26 cellular contexts compared by ENCODE assay signal in genomic region chrX:41827886-41828285, GRCh38.
DNase-seq lines count a peak whose midpoint lies in the region; ATAC-seq and TF ChIP-seq lines count a peak whose summit lies in the region.
"Had no signal": no experiment of that assay in that cellular context is flagged by ENCODE, and none has a peak within 500 bp of the region (broad histone marks: within the 10 kb centered on the region; RNA-seq: fewer than 3 reads in every experiment).

No MANE protein-coding gene starts in this region.

- H3F3A ChIP-seq in PC-9 (ENCODE audit: insufficient read depth, low read depth): no peaks in the 10 kb centered on the region

- intact Hi-C loops in PC-9 (cut with micrococcal nuclease; ENCODE audit: unreplicated experiment): no loop called here

- no peak for ATAC-seq in GM19328 (IDR thresholded peaks at IDR 0.05; ENCODE audit: unreplicated experiment)
- ATAC-seq: esophagus mucosa, Right ventricle myocardium inferior had no signal

- CTCF ChIA-PET in PC-9 (lab: Charles Lee): no interaction called here

- H3K36me3 Mint-ChIP-seq in chondrocyte (ENCODE audit: low read depth): no peaks in the 10 kb centered on the region

- no peaks in the 10 kb centered on the region for H4K20me1 ChIP-seq in PC-9 (ENCODE audit: insufficient read depth)

- TF ChIP-seq CTCF in chondrocyte (IDR thresholded peaks at IDR 0.05) (no peak), PC-9 (conservative IDR thresholded peaks at IDR 0.05) (no peak)

- POLR2A ChIA-PET in PC-9 (lab: Charles Lee; ENCODE audit: unreplicated experiment): no interaction called here

- H3K4me1 ChIP-seq in mesodermal cell (ENCODE audit: control insufficient read depth, insufficient read depth, low read length, poor library complexity, severe bottlenecking) (peaks cover 6% of the 10 kb centered on the region), PC-9 (replicated peaks; ENCODE audit: insufficient read depth) (no peaks in the 10 kb centered on the region)

- peak overlapping the region; percentile 53 for H3K27ac ChIP-seq in mesodermal cell (ENCODE audit: low read depth, low read length, severe bottlenecking)
- no peak overlapping the region for H3K27ac ChIP-seq in PC-9
- no peak overlapping the region for H3K27ac ChIP-seq in caudate nucleus (ENCODE audit: low read depth, low read length)
- H3K27ac ChIP-seq: C4-2B had no signal

- peak overlapping the region; percentile 9 for H3K27ac Mint-ChIP-seq in chondrocyte (ENCODE audit: unreplicated experiment)
- H3K27ac Mint-ChIP-seq: activated naive CD4-positive, alpha-beta T cell treated with anti-CD3 and anti-CD28 coated beads, Interleukin-2, amount 10 ng/mL, durations not matched to agents 7 days and 5 days; nephron progenitor cell had no signal

- H3K4me3 Mint-ChIP-seq in chondrocyte (ENCODE audit: unreplicated experiment): no peak overlapping the region
- H3K4me3 Mint-ChIP-seq: activated naive CD4-positive, alpha-beta T cell treated with anti-CD3 and anti-CD28 coated beads, Interleukin-2, amount 10 ng/mL, durations not matched to agents 7 days and 5 days; nephron progenitor cell had no signal

- H3K79me2 ChIP-seq in PC-9 (ENCODE audit: low read depth): no peaks in the 10 kb centered on the region

- H3K27me3 ChIP-seq in PC-9 (ENCODE audit: insufficient read depth, low read depth): no peaks in the 10 kb centered on the region

- BruUV-seq in PC-9 (replicated peaks; lab: Mats Ljungman, UMichigan): no TSS peak

- DNase-seq in AG08395 (ENCODE audit: low spot score): peak; percentile 9
- DNase-seq in LHCN-M2 (ENCODE audit: low read depth): peak; percentile 51
- DNase-seq in chondrocyte (ENCODE audit: low spot score): no peak
- DNase-seq in PC-9: no peak
- DNase-seq in caudate nucleus (lab: John Stamatoyannopoulos, UW): no peak
- DNase-seq in NCI-H1930 (lab: John Stamatoyannopoulos, UW): no peak
- DNase-seq: ACHN; activated CD4-positive, alpha-beta T cell treated with anti-CD3 and anti-CD28 coated beads for 1 hour; activated naive CD4-positive, alpha-beta T cell treated with anti-CD3 and anti-CD28 coated beads, Interleukin-2, amount 10 ng/mL, durations not matched to agents 7 days and 5 days; activated T-cell treated with anti-CD3 and anti-CD28 coated beads, Interleukin-2, amount 50 U/mL, for 48 hours; aorta; Calu3; cerebellar nuclear complex; effector CD8-positive, alpha-beta T cell; midbrain; NCI-H1694 treated with DMSO at 0.1 percent for 48 hours; NCI-H2227 treated with DMSO at 0.1 percent for 48 hours; NCI-H748 treated with DMSO at 0.1 percent for 48 hours; nephron progenitor cell; posterior cingulate gyrus; substantia nigra had no signal

- peaks cover 15% of the 10 kb centered on the region for H3K9me3 Mint-ChIP-seq in chondrocyte (ENCODE audit: low read depth)
- H3K9me3 Mint-ChIP-seq: activated naive CD4-positive, alpha-beta T cell treated with anti-CD3 and anti-CD28 coated beads, Interleukin-2, amount 10 ng/mL, durations not matched to agents 7 days and 5 days had no signal

- H3K4me2 ChIP-seq in PC-9: no peak overlapping the region

- H3K36me3 ChIP-seq in mesodermal cell (ENCODE audit: control insufficient read depth, insufficient read depth, low read length) (no peaks in the 10 kb centered on the region), PC-9 (ENCODE audit: low read depth) (no peaks in the 10 kb centered on the region)

- H3K4me1 Mint-ChIP-seq in chondrocyte (ENCODE audit: low read depth): peaks cover 43% of the 10 kb centered on the region
- H3K4me1 Mint-ChIP-seq: nephron progenitor cell had no signal

- no peaks in the 10 kb centered on the region for H3K9me3 ChIP-seq in mesodermal cell (ENCODE audit: control insufficient read depth, low read length)
- no peaks in the 10 kb centered on the region for H3K9me3 ChIP-seq in PC-9 (ENCODE audit: insufficient read depth, low read depth)

- H3K9me2 ChIP-seq in PC-9 (ENCODE audit: insufficient read depth): no peaks in the 10 kb centered on the region

- no peak overlapping the region for H3K4me3 ChIP-seq in mesodermal cell (ENCODE audit: extremely low read depth, insufficient read depth, low read length, poor library complexity, severe bottlenecking)
- H3K4me3 ChIP-seq in PC-9: no peak overlapping the region

- no peaks in the 10 kb centered on the region for H3K27me3 Mint-ChIP-seq in chondrocyte (ENCODE audit: low read depth)
- H3K27me3 Mint-ChIP-seq: activated naive CD4-positive, alpha-beta T cell treated with anti-CD3 and anti-CD28 coated beads, Interleukin-2, amount 10 ng/mL, durations not matched to agents 7 days and 5 days had no signal

- no peak overlapping the region for H2AFZ ChIP-seq in PC-9

Comparison
In these comparisons a context has a peak if more than half of its experiments do, and no peak if none do; other contexts are left out.
1. DNase-seq: peak in AG08395 (single experiment) and LHCN-M2 (single experiment); none in chondrocyte (single experiment), PC-9 (0 of 2), caudate nucleus (0 of 61) and NCI-H1930 (0 of 2).